In the genomic region with DNA sequence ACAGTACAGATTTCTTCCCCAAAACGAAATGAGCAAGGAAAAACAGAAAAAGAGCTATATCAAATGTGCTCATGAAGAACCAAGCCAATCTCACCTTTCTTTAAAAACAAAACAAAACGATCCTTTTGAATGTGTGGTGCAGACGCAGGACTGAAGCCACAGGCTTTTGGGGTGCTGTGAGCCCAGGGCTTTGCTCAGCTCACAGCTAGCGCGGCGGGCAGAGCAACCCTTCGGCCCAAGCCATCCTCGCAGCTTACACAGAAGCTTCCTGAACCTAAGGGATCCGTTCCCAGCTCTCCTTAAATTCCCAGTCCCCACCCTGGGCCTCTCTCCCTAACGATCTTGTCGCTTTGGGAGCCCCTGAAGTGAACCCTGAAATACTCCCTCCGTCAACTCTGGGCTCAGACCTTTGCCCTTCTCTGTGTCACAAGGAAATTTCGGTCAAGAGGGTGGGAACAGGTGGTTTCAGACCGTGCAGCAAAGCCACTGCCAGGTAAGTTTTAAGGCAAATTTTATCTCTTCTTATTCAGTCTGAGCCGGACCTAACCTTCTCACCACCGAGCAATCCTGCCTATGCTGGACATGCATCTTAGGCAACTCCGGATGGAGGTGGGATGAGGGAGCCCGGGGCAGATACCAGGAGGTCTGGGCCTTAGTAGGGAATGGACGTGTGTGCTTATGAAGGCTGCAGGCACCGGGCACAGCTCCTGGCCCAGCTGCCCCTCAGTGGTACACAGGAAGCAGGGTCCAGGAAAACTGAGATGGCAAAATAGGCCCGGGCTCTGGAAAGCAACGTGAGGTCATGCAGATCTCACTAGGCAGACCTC, we compare ENCODE assay signal across 17 cellular contexts. TPM values are rescaled to one million over a fixed set of nuclear protein-coding genes. Genes with fewer than 3 reads are reported as not detected.
DNase-seq lines count a peak whose midpoint lies in the region; ATAC-seq and TF ChIP-seq lines count a peak whose summit lies in the region.
"Had no signal": no experiment of that assay in that cellular context is flagged by ENCODE, and none has a peak within 500 bp of the region (broad histone marks: within the 10 kb centered on the region; RNA-seq: fewer than 3 reads in every experiment).

No MANE protein-coding gene starts in this region.

- H3K4me1 Mint-ChIP-seq in activated T-cell treated with anti-CD3 and anti-CD28 coated beads, Interleukin-2, amount 50 U/mL, for 24 hours (ENCODE audit: low read depth), result peaks cover 21% of the 10 kb centered on the region
- H3K4me1 Mint-ChIP-seq in brain (peaks cover 31% of the 10 kb centered on the region), progenitor cell of endocrine pancreas (ENCODE audit: low read depth) (peaks cover 5% of the 10 kb centered on the region)

- TF ChIP-seq CTCF in brain (conservative IDR thresholded peaks at IDR 0.05) (no peak), progenitor cell of endocrine pancreas (IDR thresholded peaks at IDR 0.05; ENCODE audit: unreplicated experiment) (no peak), ascending aorta (IDR thresholded peaks at IDR 0.05) (no peak)

- ATAC-seq in GM18519 (IDR thresholded peaks at IDR 0.05; ENCODE audit: low FRiP score, unreplicated experiment), result no peak
- ATAC-seq: Right ventricle myocardium inferior had no signal

- H3K27ac ChIP-seq in HUES64 (ENCODE audit: low read depth, low read length), result peak overlapping the region; percentile 33; the same call in 1 of the 2 replicates
- H3K27ac ChIP-seq in ascending aorta, result no peak overlapping the region
- H3K27ac ChIP-seq: esophagus squamous epithelium had no signal

- peaks cover 27% of the 10 kb centered on the region for H3K36me3 ChIP-seq in HUES64 (ENCODE audit: insufficient read depth, low read length)
- H3K36me3 ChIP-seq in ascending aorta, result no peaks in the 10 kb centered on the region

- WGBS in HUES64, result 89% methylated on average over 22 of the region's 22 CpGs

- no peak overlapping the region for H3K4me3 Mint-ChIP-seq in activated T-cell treated with anti-CD3 and anti-CD28 coated beads, Interleukin-2, amount 50 U/mL, for 24 hours
- H3K4me3 Mint-ChIP-seq in brain (no peak overlapping the region), progenitor cell of endocrine pancreas (ENCODE audit: low read depth) (no peak overlapping the region)
- H3K4me3 Mint-ChIP-seq: activated CD4-positive, alpha-beta memory T cell treated with anti-CD3 and anti-CD28 coated beads for 36 hours; CD4-positive, CD25-positive, alpha-beta regulatory T cell; central memory CD8-positive, alpha-beta T cell had no signal

- peaks cover 14% of the 10 kb centered on the region; the same call in 1 of the 2 replicates for H3K4me1 ChIP-seq in HUES64 (ENCODE audit: insufficient read depth, low read length)
- no peaks in the 10 kb centered on the region for H3K4me1 ChIP-seq in ascending aorta
- H3K4me1 ChIP-seq: esophagus squamous epithelium had no signal

- intact Hi-C loops in ascending aorta (cut with DNase I), result no loop called here

- H3K4me3 ChIP-seq in HUES64 (ENCODE audit: low read length) (no peak overlapping the region), ascending aorta (no peak overlapping the region)
- H3K4me3 ChIP-seq: esophagus squamous epithelium had no signal

- H3K27me3 ChIP-seq in HUES64 (ENCODE audit: insufficient read depth, low read length), result no peaks in the 10 kb centered on the region
- H3K27me3 ChIP-seq in ascending aorta, result no peaks in the 10 kb centered on the region
- H3K27me3 ChIP-seq: esophagus squamous epithelium had no signal

- peaks cover 4% of the 10 kb centered on the region; the same call in 1 of the 2 replicates for H3K9me3 ChIP-seq in HUES64 (ENCODE audit: insufficient read depth, low read depth, low read length)
- H3K9me3 ChIP-seq in ascending aorta, result no peaks in the 10 kb centered on the region

- no peak overlapping the region for H3K9ac ChIP-seq in HUES64 (ENCODE audit: low read depth, low read length)

- H3K9me3 Mint-ChIP-seq in activated T-cell treated with anti-CD3 and anti-CD28 coated beads, Interleukin-2, amount 50 U/mL, for 24 hours, result peaks cover 8% of the 10 kb centered on the region
- H3K9me3 Mint-ChIP-seq in brain (peaks cover 11 to 17% (median 16%) of the 10 kb centered on the region in 5 experiments), progenitor cell of endocrine pancreas (ENCODE audit: low read depth) (peaks cover 7% of the 10 kb centered on the region)
- H3K9me3 Mint-ChIP-seq: central memory CD8-positive, alpha-beta T cell had no signal

- DNase-seq in activated T-cell treated with anti-CD3 and anti-CD28 coated beads, Interleukin-2, amount 50 U/mL, for 24 hours, result no peak
- DNase-seq in activated T-cell treated with anti-CD3 and anti-CD28 coated beads, Interleukin-2, amount 50 U/mL, for 48 hours, result no peak
- DNase-seq in progenitor cell of endocrine pancreas (ENCODE audit: low spot score, unreplicated experiment), result no peak
- DNase-seq in stimulated activated CD4-positive, alpha-beta T cell treated with anti-CD3 and anti-CD28 coated beads, Interleukin-15, amount 100 ng/mL, for 24 hours, result no peak
- DNase-seq in ascending aorta (ENCODE audit: low spot score in 2 of 2), result no peak
- DNase-seq: activated CD4-positive, alpha-beta memory T cell treated with anti-CD3 and anti-CD28 coated beads for 36 hours; CD4-positive, CD25-positive, alpha-beta regulatory T cell; DMS79; esophagus squamous epithelium; midbrain; NCI-H510A treated with DMSO at 0.1 percent for 48 hours; stimulated activated CD8-positive, alpha-beta memory T cell treated with anti-CD3 and anti-CD28 coated beads, Interleukin-4, amount 100 ng/mL, for 48 hours had no signal

- H3K27ac Mint-ChIP-seq in activated T-cell treated with anti-CD3 and anti-CD28 coated beads, Interleukin-2, amount 50 U/mL, for 24 hours, result peak overlapping the region; percentile 23
- peak overlapping the region; percentile 19 to 87 (median 66) for H3K27ac Mint-ChIP-seq in brain
- H3K27ac Mint-ChIP-seq in progenitor cell of endocrine pancreas, result peak overlapping the region; percentile 41
- H3K27ac Mint-ChIP-seq: activated CD4-positive, alpha-beta memory T cell treated with anti-CD3 and anti-CD28 coated beads for 36 hours had no signal

- H3K36me3 Mint-ChIP-seq in activated T-cell treated with anti-CD3 and anti-CD28 coated beads, Interleukin-2, amount 50 U/mL, for 24 hours (ENCODE audit: low read depth), result peaks cover 90% of the 10 kb centered on the region
- peaks cover 60% of the 10 kb centered on the region for H3K36me3 Mint-ChIP-seq in brain
- peaks cover 7% of the 10 kb centered on the region for H3K36me3 Mint-ChIP-seq in progenitor cell of endocrine pancreas (ENCODE audit: insufficient read depth)

- no peaks in the 10 kb centered on the region for H3K27me3 Mint-ChIP-seq in activated T-cell treated with anti-CD3 and anti-CD28 coated beads, Interleukin-2, amount 50 U/mL, for 24 hours
- H3K27me3 Mint-ChIP-seq in brain (peaks cover 4% of the 10 kb centered on the region), progenitor cell of endocrine pancreas (no peaks in the 10 kb centered on the region)
- H3K27me3 Mint-ChIP-seq: activated CD4-positive, alpha-beta memory T cell treated with anti-CD3 and anti-CD28 coated beads for 36 hours; CD4-positive, CD25-positive, alpha-beta regulatory T cell; central memory CD8-positive, alpha-beta T cell had no signal

RNA-seq across cellular contexts. Expression of a gene that starts 52.0 kb away (rescaled TPM):
- polyA plus RNA-seq in HUES64 (2013, experiment 1 of 2), result 158 TPM
- 213 TPM for polyA plus RNA-seq in HUES64 (2013, experiment 2 of 2)
- polyA plus RNA-seq in brain (ENCODE audit: insufficient read depth, low read depth, low replicate concordance), result 902 TPM
- total RNA-seq in progenitor cell of endocrine pancreas (37.6 and 40.6 TPM in 2 replicates), ascending aorta (120 TPM)
